ENCODE assay signal across 29 cellular contexts in genomic region chr3:123623346-123623880, GRCh38. TPM values are rescaled to one million over a fixed set of nuclear protein-coding genes. Genes with fewer than 3 reads are reported as not detected.
DNase-seq lines count a peak whose midpoint lies in the region; ATAC-seq and TF ChIP-seq lines count a peak whose summit lies in the region.
"Had no signal": no experiment of that assay in that cellular context is flagged by ENCODE, and none has a peak within 500 bp of the region (broad histone marks: within the 10 kb centered on the region; RNA-seq: fewer than 3 reads in every experiment).

No MANE protein-coding gene starts in this region.

- H3K4me1 ChIP-seq in foreskin keratinocyte (peaks cover 32% of the 10 kb centered on the region), subcutaneous abdominal adipose tissue (ENCODE audit: control insufficient read depth in 5 of 5, insufficient read depth in 5 of 5, low read length in 5 of 5) (peaks cover 10 to 39% (median 23%) of the 10 kb centered on the region in 5 donors), Caco-2 (peaks cover 6% of the 10 kb centered on the region; the same call in 1 of the 2 replicates)
- H3K4me1 ChIP-seq: colonic mucosa had no signal

- H3K4me3 Mint-ChIP-seq in MCF 10A (ENCODE audit: unreplicated experiment) (no peak overlapping the region), Caco-2 (ENCODE audit: unreplicated experiment) (no peak overlapping the region)
- H3K4me3 Mint-ChIP-seq: activated CD8-positive, alpha-beta T cell treated with anti-CD3 and anti-CD28 coated beads for 36 hours; activated naive CD8-positive, alpha-beta T cell treated with anti-CD3 and anti-CD28 coated beads, Interleukin-2, amount 50 U/mL, for 24 hours; memory B cell; naive thymus-derived CD4-positive, alpha-beta T cell; stimulated activated memory B cell treated with anti-CD40 and anti-IgM and Interleukin-4, amounts not matched to agents 10 μg/mL and 1 μg/mL and 100 μg/mL, for 72 hours had no signal

- H3K4me1 Mint-ChIP-seq in MCF 10A (ENCODE audit: insufficient read depth, unreplicated experiment) (peaks cover 37% of the 10 kb centered on the region), Caco-2 (ENCODE audit: low read depth, unreplicated experiment) (peaks cover 22% of the 10 kb centered on the region)
- H3K4me1 Mint-ChIP-seq: activated naive CD8-positive, alpha-beta T cell treated with anti-CD3 and anti-CD28 coated beads, Interleukin-2, amount 50 U/mL, for 24 hours had no signal

- H3K36me3 Mint-ChIP-seq in MCF 10A (ENCODE audit: insufficient read depth, unreplicated experiment) (peaks cover 18% of the 10 kb centered on the region), Caco-2 (ENCODE audit: insufficient read depth, unreplicated experiment) (peaks cover 10% of the 10 kb centered on the region)
- H3K36me3 Mint-ChIP-seq: memory B cell; naive thymus-derived CD4-positive, alpha-beta T cell; stimulated activated memory B cell treated with anti-CD40 and anti-IgM and Interleukin-4, amounts not matched to agents 10 μg/mL and 1 μg/mL and 100 μg/mL, for 72 hours had no signal

- intact Hi-C loops in MCF 10A (cut with micrococcal nuclease): loop anchor here (5.0 kb wide), 1 partner anchor 36 kb away; the partner anchor contains the start of gene HACD2
- intact Hi-C loops in Caco-2 (cut with micrococcal nuclease; ENCODE audit: unreplicated experiment): no loop called here

- H3K27me3 ChIP-seq in foreskin keratinocyte: no peaks in the 10 kb centered on the region
- H3K27me3 ChIP-seq in subcutaneous abdominal adipose tissue (ENCODE audit: control insufficient read depth in 5 of 5, insufficient read depth in 4 of 5, low read length in 5 of 5): no peaks in the 10 kb centered on the region
- no peaks in the 10 kb centered on the region for H3K27me3 ChIP-seq in Caco-2 (replicated peaks; ENCODE audit: control insufficient read depth, insufficient read depth, low read length)
- H3K27me3 ChIP-seq in brain microvascular endothelial cell (replicated peaks): no peaks in the 10 kb centered on the region
- H3K27me3 ChIP-seq: body of pancreas, colonic mucosa had no signal

- H3K9ac ChIP-seq in subcutaneous abdominal adipose tissue (ENCODE audit: low read length in 5 of 5): no peak overlapping the region

- H3K9me3 ChIP-seq in subcutaneous abdominal adipose tissue (ENCODE audit: control insufficient read depth in 5 of 5, low read length in 5 of 5) (no peaks in the 10 kb centered on the region), Caco-2 (no peaks in the 10 kb centered on the region)
- H3K9me3 ChIP-seq: body of pancreas, colonic mucosa had no signal

- BruUV-seq in MCF 10A (replicated peaks; lab: Mats Ljungman, UMichigan): no TSS peak
- no TSS peak for BruUV-seq in Caco-2 (replicated peaks; lab: Mats Ljungman, UMichigan)

- H3K9me3 Mint-ChIP-seq in MCF 10A (ENCODE audit: unreplicated experiment) (no peaks in the 10 kb centered on the region), Caco-2 (ENCODE audit: unreplicated experiment) (no peaks in the 10 kb centered on the region)
- H3K9me3 Mint-ChIP-seq: activated CD8-positive, alpha-beta T cell treated with anti-CD3 and anti-CD28 coated beads for 36 hours; activated naive CD8-positive, alpha-beta T cell treated with anti-CD3 and anti-CD28 coated beads, Interleukin-2, amount 50 U/mL, for 24 hours; memory B cell; naive thymus-derived CD4-positive, alpha-beta T cell; stimulated activated memory B cell treated with anti-CD40 and anti-IgM and Interleukin-4, amounts not matched to agents 10 μg/mL and 1 μg/mL and 100 μg/mL, for 72 hours had no signal

- POLR2A ChIA-PET in MCF 10A (lab: Yijun Ruan, JAX) (interaction anchor here (0.6 to 11.1 kb wide), 8 partner anchors 8 to 39 kb away, joined by 3 to 210 read pairs (median 8); partner anchors contain the start of gene HACD2), Caco-2 (lab: Charles Lee) (no interaction called here)

- peak; percentile 73 for ATAC-seq in foreskin keratinocyte
- ATAC-seq: activated CD8-positive, alpha-beta T cell treated with anti-CD3 and anti-CD28 coated beads for 36 hours; activated naive CD8-positive, alpha-beta T cell treated with anti-CD3 and anti-CD28 coated beads, Interleukin-2, amount 50 U/mL, for 24 hours; body of pancreas; GM12878; HCT116; left cardiac atrium; naive thymus-derived CD4-positive, alpha-beta T cell; stimulated activated memory B cell treated with anti-CD40 and anti-IgM and Interleukin-4, amounts not matched to agents 10 μg/mL and 1 μg/mL and 100 μg/mL, for 72 hours had no signal

- H3K36me3 ChIP-seq in subcutaneous abdominal adipose tissue (ENCODE audit: control insufficient read depth in 5 of 5, insufficient read depth in 5 of 5, low read length in 5 of 5) (peaks cover 8 to 55% (median 35%) of the 10 kb centered on the region in 5 donors), Caco-2 (ENCODE audit: control insufficient read depth, insufficient read depth, low read length) (no peaks in the 10 kb centered on the region), brain microvascular endothelial cell (replicated peaks) (no peaks in the 10 kb centered on the region)
- H3K36me3 ChIP-seq: colonic mucosa had no signal

- H3K27ac ChIP-seq in foreskin keratinocyte (peak overlapping the region; percentile 7), subcutaneous abdominal adipose tissue (ENCODE audit: low read depth, low read length) (peak overlapping the region; percentile 33), brain microvascular endothelial cell (no peak overlapping the region)
- H3K27ac ChIP-seq: body of pancreas, colonic mucosa had no signal

- no peak overlapping the region for H3K27ac Mint-ChIP-seq in MCF 10A (ENCODE audit: low read depth, unreplicated experiment)
- H3K27ac Mint-ChIP-seq in Caco-2 (ENCODE audit: unreplicated experiment): no peak overlapping the region
- H3K27ac Mint-ChIP-seq: activated CD8-positive, alpha-beta T cell treated with anti-CD3 and anti-CD28 coated beads for 36 hours; activated naive CD8-positive, alpha-beta T cell treated with anti-CD3 and anti-CD28 coated beads, Interleukin-2, amount 50 U/mL, for 24 hours; memory B cell; naive thymus-derived CD4-positive, alpha-beta T cell; stimulated activated memory B cell treated with anti-CD40 and anti-IgM and Interleukin-4, amounts not matched to agents 10 μg/mL and 1 μg/mL and 100 μg/mL, for 72 hours had no signal

- H3K4me3 ChIP-seq in subcutaneous abdominal adipose tissue (ENCODE audit: low read depth in 1 of 5, low read length in 5 of 5) (no peak overlapping the region), Caco-2 (ENCODE audit: low read depth, low read length) (no peak overlapping the region), brain microvascular endothelial cell (ENCODE audit: low read depth, low read length) (no peak overlapping the region)
- H3K4me3 ChIP-seq: body of pancreas, colonic mucosa, GM12878 had no signal

- TF ChIP-seq CTCF in MCF 10A (IDR thresholded peaks at IDR 0.05; ENCODE audit: unreplicated experiment): no peak
- TF ChIP-seq CTCF in foreskin keratinocyte (conservative IDR thresholded peaks at IDR 0.05): no peak
- no peak for TF ChIP-seq CTCF in Caco-2 (IDR thresholded peaks at IDR 0.05; ENCODE audit: insufficient read depth in 1 of 2, low read depth in 1 of 2, low read length in 1 of 2, severe bottlenecking in 1 of 2, unreplicated experiment in 1 of 2)
- TF ChIP-seq CTCF in brain microvascular endothelial cell (IDR thresholded peaks at IDR 0.05; ENCODE audit: low read depth, low read length, missing control alignments): no peak

- CTCF ChIA-PET in MCF 10A (lab: Yijun Ruan, JAX): interaction anchor here (0.6 to 2.7 kb wide), 9 partner anchors 18 to 226 kb away, joined by 3 to 14 read pairs (median 4); no protein-coding TSS in a partner anchor
- CTCF ChIA-PET in Caco-2 (lab: Charles Lee): interaction anchor here (0.7 kb wide), 1 partner anchor 35 kb away, joined by 4 read pairs; no protein-coding TSS in a partner anchor

- no peaks in the 10 kb centered on the region for H3K27me3 Mint-ChIP-seq in MCF 10A (ENCODE audit: insufficient read depth, unreplicated experiment)
- no peaks in the 10 kb centered on the region for H3K27me3 Mint-ChIP-seq in Caco-2 (ENCODE audit: insufficient read depth, unreplicated experiment)
- H3K27me3 Mint-ChIP-seq: activated CD8-positive, alpha-beta T cell treated with anti-CD3 and anti-CD28 coated beads for 36 hours; stimulated activated memory B cell treated with anti-CD40 and anti-IgM and Interleukin-4, amounts not matched to agents 10 μg/mL and 1 μg/mL and 100 μg/mL, for 72 hours had no signal

- peak; percentile 67 for DNase-seq in HT1080 (ENCODE audit: low read depth)
- DNase-seq in MCF 10A (ENCODE audit: unreplicated experiment): peak; percentile 51
- DNase-seq in foreskin keratinocyte: peak in 1 of 2 donors; percentile 77
- DNase-seq in UCSD-AML1 (lab: John Stamatoyannopoulos, UW; ENCODE audit: unreplicated experiment): no peak
- DNase-seq in activated naive CD4-positive, alpha-beta T cell treated with Interleukin-2 at 50 U/mL for 16 hours: no peak
- DNase-seq in Caco-2: no peak
- DNase-seq in brain microvascular endothelial cell: no peak
- DNase-seq: activated CD8-positive, alpha-beta T cell treated with anti-CD3 and anti-CD28 coated beads for 36 hours; activated effector memory CD4-positive, alpha-beta T cell treated with anti-CD3 and anti-CD28 coated beads, Interleukin-2, amount 50 U/mL, for 16 hours; activated naive CD8-positive, alpha-beta T cell treated with anti-CD3 and anti-CD28 coated beads, Interleukin-2, amount 50 U/mL, for 24 hours; activated T-cell treated with anti-CD3 and anti-CD28 coated beads for 4 hours; body of pancreas; C1 segment of cervical spinal cord; Calu3; colonic mucosa; DND-41; left cardiac atrium; naive thymus-derived CD4-positive, alpha-beta T cell; NCI-H2029 treated with DMSO at 0.1 percent for 48 hours; NCI-H2227 treated with DMSO at 0.1 percent for 48 hours; occipital lobe; Right ventricle myocardium superior; stimulated activated CD4-positive, alpha-beta T cell treated with anti-CD3 and anti-CD28 coated beads, Interleukin-4, amount 100 ng/mL, for 1 hour; T1000 had no signal

- in situ Hi-C loops in brain microvascular endothelial cell (cut with HindIII; ENCODE audit: low pct_ligation_motif_present, low sequenced_read_pairs): no loop called here

RNA-seq across cellular contexts. Expression of gene HACD2, which starts 38.6 kb away (rescaled TPM):
- total RNA-seq in HT1080 (2014; rRNA removed; shearing (Covaris generic)): 33.5 and 48.7 TPM in 2 replicates
- polyA plus RNA-seq in HT1080 (2015; cell fraction: cytosol; rRNA removed): 40.7 and 49.7 TPM in 2 replicates
- polyA plus RNA-seq in HT1080 (2015; cell fraction: nucleus; rRNA removed): 43.1 and 50.2 TPM in 2 replicates
- 76.5 and 97.7 TPM in 2 replicates for total RNA-seq in MCF 10A (2022)
- 61.6 and 69.3 TPM in 2 replicates for total RNA-seq in foreskin keratinocyte
- polyA plus RNA-seq in foreskin keratinocyte: 21.3 and 22.9 TPM in 2 replicates
- total RNA-seq in Caco-2 (2022): 84.7 and 92.5 TPM in 2 replicates

Comparison
In these comparisons a context has a peak if more than half of its experiments do, and no peak if none do; other contexts are left out.
1. DNase-seq: peak in HT1080 (single experiment) and MCF 10A (single experiment); none in UCSD-AML1 (single experiment), activated naive CD4-positive, alpha-beta T cell treated with Interleukin-2 at 50 U/mL for 16 hours (single experiment), Caco-2 (0 of 2) and brain microvascular endothelial cell (single experiment).